ENCODE assay signal across 8 cellular contexts in genomic region chr1:84995484-84996334, GRCh38. TPM values are rescaled to one million over a fixed set of nuclear protein-coding genes. Genes with fewer than 3 reads are reported as not detected.
A peak's percentile ranks its signal among the peaks of the same experiment; 100 is the strongest.
DNase-seq lines count a peak whose midpoint lies in the region; ATAC-seq and TF ChIP-seq lines count a peak whose summit lies in the region.

No MANE protein-coding gene starts in this region.

- TF ChIP-seq CTCF in CD14-positive monocyte (IDR thresholded peaks at IDR 0.05) (no peak), type B pancreatic cell (conservative IDR thresholded peaks at IDR 0.05) (no peak)

- H3K36me3 Mint-ChIP-seq in CD14-positive monocyte (peaks cover 4% of the 10 kb centered on the region in 2 donors), type B pancreatic cell (no peaks in the 10 kb centered on the region)
- H3K36me3 Mint-ChIP-seq in activated CD4-positive, alpha-beta memory T cell treated with anti-CD3 and anti-CD28 coated beads, Interleukin-2, amount 10 ng/mL, durations not matched to agents 7 days and 5 days (ENCODE audit: low read depth), result peaks cover 21% of the 10 kb centered on the region

- H3K27ac Mint-ChIP-seq in CD14-positive monocyte (peak overlapping the region in 2 of 7 donors; percentile 27 to 53), type B pancreatic cell (no peak overlapping the region)
- peak overlapping the region; percentile 80 for H3K27ac Mint-ChIP-seq in activated CD4-positive, alpha-beta memory T cell treated with anti-CD3 and anti-CD28 coated beads, Interleukin-2, amount 10 ng/mL, durations not matched to agents 7 days and 5 days

- intact Hi-C loops in CD14-positive monocyte (cut with micrococcal nuclease), result no loop called here

- POLR2A ChIA-PET in activated CD4-positive, alpha-beta memory T cell treated with anti-CD3 and anti-CD28 coated beads, Interleukin-2, amount 10 ng/mL, durations not matched to agents 7 days and 5 days (lab: Charles Lee), result interaction anchor here (0.8 to 3.7 kb wide), 11 partner anchors 12 to 423 kb away, joined by 3 to 34 read pairs (median 10); partner anchors contain the start of genes BCL10 and MCOLN3

- H3K27me3 Mint-ChIP-seq in CD14-positive monocyte (ENCODE audit: low read depth in 3 of 3), result peaks cover 30 to 38% (median 37%) of the 10 kb centered on the region in 3 donors
- H3K27me3 Mint-ChIP-seq in activated CD4-positive, alpha-beta memory T cell treated with anti-CD3 and anti-CD28 coated beads, Interleukin-2, amount 10 ng/mL, durations not matched to agents 7 days and 5 days, result peaks cover 15% of the 10 kb centered on the region
- H3K27me3 Mint-ChIP-seq in type B pancreatic cell, result peaks cover 81% of the 10 kb centered on the region

- CTCF ChIA-PET in activated CD4-positive, alpha-beta memory T cell treated with anti-CD3 and anti-CD28 coated beads, Interleukin-2, amount 10 ng/mL, durations not matched to agents 7 days and 5 days (lab: Charles Lee), result interaction anchor here (0.9 to 3.9 kb wide), 8 partner anchors 23 to 712 kb away, joined by 3 to 22 read pairs (median 8); partner anchors contain the start of genes C1orf52 and ZNHIT6

- H3K4me1 Mint-ChIP-seq in CD14-positive monocyte, result peaks cover 45% of the 10 kb centered on the region
- peaks cover 55% of the 10 kb centered on the region for H3K4me1 Mint-ChIP-seq in activated CD4-positive, alpha-beta memory T cell treated with anti-CD3 and anti-CD28 coated beads, Interleukin-2, amount 10 ng/mL, durations not matched to agents 7 days and 5 days
- peaks cover 5% of the 10 kb centered on the region for H3K4me1 Mint-ChIP-seq in type B pancreatic cell (ENCODE audit: unreplicated experiment)

- H3K4me3 Mint-ChIP-seq in CD14-positive monocyte (peak overlapping the region; percentile 83 to 87), type B pancreatic cell (peak overlapping the region; percentile 85)
- H3K4me3 Mint-ChIP-seq in activated CD4-positive, alpha-beta memory T cell treated with anti-CD3 and anti-CD28 coated beads, Interleukin-2, amount 10 ng/mL, durations not matched to agents 7 days and 5 days, result peak overlapping the region; percentile 76

- H3K9me3 Mint-ChIP-seq in CD14-positive monocyte, result peaks cover 0 to 8% (median 0%) of the 10 kb centered on the region in 7 donors
- no peaks in the 10 kb centered on the region for H3K9me3 Mint-ChIP-seq in activated CD4-positive, alpha-beta memory T cell treated with anti-CD3 and anti-CD28 coated beads, Interleukin-2, amount 10 ng/mL, durations not matched to agents 7 days and 5 days
- no peaks in the 10 kb centered on the region for H3K9me3 Mint-ChIP-seq in type B pancreatic cell

- ATAC-seq in GM19035 (IDR thresholded peaks at IDR 0.05; ENCODE audit: unreplicated experiment), result peak; percentile 64
- peak; percentile 55 for ATAC-seq in HG03060 (IDR thresholded peaks at IDR 0.05; ENCODE audit: low read depth, unreplicated experiment)

- no peak for DNase-seq in CD14-positive monocyte (ENCODE audit: low spot score)
- DNase-seq in activated CD4-positive, alpha-beta memory T cell treated with anti-CD3 and anti-CD28 coated beads, Interleukin-2, amount 10 ng/mL, durations not matched to agents 7 days and 5 days, result no peak
- no peak for DNase-seq in type B pancreatic cell (ENCODE audit: extremely low spot score, unreplicated experiment)
- DNase-seq in AG08395 (ENCODE audit: low spot score), result no peak
- no peak for DNase-seq in anterior cingulate cortex (lab: John Stamatoyannopoulos, UW)
- DNase-seq in NCI-H2107 (lab: John Stamatoyannopoulos, UW), result no peak

RNA-seq across cellular contexts. Expression of gene MCOLN2, which starts 1.2 kb away (rescaled TPM):
- polyA plus RNA-seq in CD14-positive monocyte, result 1 to 10 TPM in 1 of 2 donors, under 1 TPM in 1; 0.51 to 1.1 TPM
- 10 to 100 TPM; 27.2 to 28.2 TPM for total RNA-seq in activated CD4-positive, alpha-beta memory T cell treated with anti-CD3 and anti-CD28 coated beads, Interleukin-2, amount 10 ng/mL, durations not matched to agents 7 days and 5 days
- 0.19 and 0.31 TPM in 2 replicates for total RNA-seq in type B pancreatic cell (ENCODE audit: low replicate concordance)

RNA-seq across cellular contexts. Expression of gene MCOLN3, which starts 52.6 kb away (rescaled TPM):
- not detected for polyA plus RNA-seq in CD14-positive monocyte
- total RNA-seq in activated CD4-positive, alpha-beta memory T cell treated with anti-CD3 and anti-CD28 coated beads, Interleukin-2, amount 10 ng/mL, durations not matched to agents 7 days and 5 days, result 1 to 10 TPM; 2.4 to 2.5 TPM
- 3.4 and 7.2 TPM in 2 replicates for total RNA-seq in type B pancreatic cell (ENCODE audit: low replicate concordance)

Comparison
In these comparisons a context has a peak if more than half of its experiments do, and no peak if none do; other contexts are left out.
1. RNA of gene MCOLN2, which starts 1.2 kb away (total RNA-seq): 27.2 to 28.2 TPM in activated CD4-positive, alpha-beta memory T cell treated with anti-CD3 and anti-CD28 coated beads, Interleukin-2, amount 10 ng/mL, durations not matched to agents 7 days and 5 days; 0.19 to 0.31 TPM in type B pancreatic cell; every median in the first group is over 10 times any median in the second.
2. Peak in every context shown above with its lines, with median percentiles within 50 percentile points of each other: H3K4me3 Mint-ChIP-seq.